8 cellular contexts compared by ENCODE assay signal in the genomic region with DNA sequence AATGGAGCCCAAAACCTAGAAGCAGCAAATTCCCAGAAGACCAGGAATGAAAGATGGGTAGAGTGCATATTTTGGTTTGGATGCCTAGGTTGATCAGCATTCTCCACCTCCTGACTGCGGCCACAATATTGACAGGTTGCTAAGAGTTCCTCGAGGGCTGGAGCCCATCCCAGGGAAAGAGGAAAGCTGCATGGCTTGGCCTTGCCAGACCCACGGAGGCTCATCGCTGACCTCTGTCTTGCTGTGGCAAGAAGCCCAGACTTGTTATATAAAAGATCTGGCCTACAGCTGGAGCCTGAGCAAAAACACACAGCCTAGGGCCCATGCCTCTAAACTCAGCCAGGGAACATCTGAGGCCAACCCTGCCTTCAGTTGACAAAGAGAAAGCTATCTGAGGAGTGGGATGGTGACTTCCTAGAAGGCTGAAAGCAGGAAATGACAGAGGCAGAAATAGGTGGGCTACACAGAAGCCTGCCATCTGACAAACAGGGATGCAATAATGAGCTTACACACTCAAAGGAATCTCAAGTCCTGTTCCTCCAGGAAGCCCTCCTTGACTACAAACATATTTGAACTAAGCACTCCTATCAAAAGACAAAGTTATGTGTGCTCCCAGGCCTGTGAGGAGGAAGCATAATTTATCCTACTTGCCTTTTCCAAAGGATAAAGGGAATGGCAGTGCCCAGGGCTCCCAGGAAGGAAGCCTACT. TPM values are rescaled to one million over a fixed set of nuclear protein-coding genes. Genes with fewer than 3 reads are reported as not detected.
DNase-seq lines count a peak whose midpoint lies in the region; ATAC-seq and TF ChIP-seq lines count a peak whose summit lies in the region.

No MANE protein-coding gene starts in this region.

- peak overlapping the region; percentile 23 to 55 for H3K9ac ChIP-seq in stomach smooth muscle (ENCODE audit: low read length in 2 of 2)

- H3K27me3 ChIP-seq in stomach smooth muscle (ENCODE audit: control insufficient read depth in 1 of 2, insufficient read depth in 2 of 2, low read length in 2 of 2): no peaks in the 10 kb centered on the region

- ATAC-seq in left colon: peak; percentile 36
- ATAC-seq in GM19351 (IDR thresholded peaks at IDR 0.05; ENCODE audit: unreplicated experiment): no peak
- no peak for ATAC-seq in HG02678 (IDR thresholded peaks at IDR 0.05; ENCODE audit: unreplicated experiment)

- intact Hi-C loops in left colon (cut with DNase I, micrococcal nuclease): no loop called here

- H3K27ac ChIP-seq in stomach smooth muscle (ENCODE audit: low read length): peak overlapping the region; percentile 93

- peak; percentile 53 for DNase-seq in LHCN-M2 (ENCODE audit: low read depth)
- peak; percentile 71 for DNase-seq in cerebellum (ENCODE audit: low spot score)
- DNase-seq in left colon: peak; percentile 37 to 69
- no peak for DNase-seq in erythroblast (lab: John Stamatoyannopoulos, UW)
- DNase-seq in HUDEP-2 (lab: John Stamatoyannopoulos, UW; ENCODE audit: unreplicated experiment in 76 of 76): no peak

- H3K9me3 ChIP-seq in stomach smooth muscle (ENCODE audit: control insufficient read depth in 2 of 2, low read length in 2 of 2): no peaks in the 10 kb centered on the region

- H3K4me1 ChIP-seq in stomach smooth muscle (ENCODE audit: control insufficient read depth, insufficient read depth, low read length): peaks cover 47% of the 10 kb centered on the region

- peaks cover 0 to 7% of the 10 kb centered on the region in 2 donors for H3K36me3 ChIP-seq in stomach smooth muscle (ENCODE audit: control insufficient read depth in 2 of 2, insufficient read depth in 2 of 2, low read length in 2 of 2)

- H3K4me3 ChIP-seq in stomach smooth muscle (ENCODE audit: low read length in 2 of 2): peak overlapping the region; percentile 36 to 44

- no peak for TF ChIP-seq POLR2A in erythroblast (IDR thresholded peaks at IDR 0.05; ENCODE audit: low read length)

RNA-seq across cellular contexts. Expression of a gene that starts 22.5 kb away (rescaled TPM):
- total RNA-seq in LHCN-M2 (2014; rRNA removed) (73.8 and 108 TPM in 2 replicates), cerebellum (28.2 TPM), left colon (10 to 100 TPM; 43.1 to 55.0 TPM)
- polyA plus RNA-seq in LHCN-M2 (2012): 70.8 TPM

RNA-seq across cellular contexts. Expression of a gene that starts 33.7 kb away (rescaled TPM):
- total RNA-seq in LHCN-M2 (2014; rRNA removed): 14.8 and 15.5 TPM in 2 replicates
- 5.5 TPM for polyA plus RNA-seq in LHCN-M2 (2012)
- total RNA-seq in cerebellum: 5.2 TPM
- 1 to 10 TPM; 7.6 to 10.0 TPM for total RNA-seq in left colon

RNA-seq across cellular contexts. Expression of a gene that starts 52.3 kb away (rescaled TPM):
- total RNA-seq in LHCN-M2 (2014; rRNA removed) (32.0 and 32.7 TPM in 2 replicates), cerebellum (80.2 TPM), left colon (10 to 100 TPM; 53.4 to 73.3 TPM)
- 22.3 TPM for polyA plus RNA-seq in LHCN-M2 (2012)

RNA-seq across cellular contexts. Expression of a gene that starts 58.2 kb away (rescaled TPM):
- total RNA-seq in LHCN-M2 (2014; rRNA removed) (36.3 and 38.2 TPM in 2 replicates), cerebellum (48.8 TPM), left colon (10 to 100 TPM; 41.9 to 42.3 TPM)
- polyA plus RNA-seq in LHCN-M2 (2012): 22.3 TPM

Comparison
In these comparisons a context has a peak if more than half of its experiments do, and no peak if none do; other contexts are left out.
1. DNase-seq: peak in LHCN-M2 (single experiment), cerebellum (single experiment) and left colon (2 of 2); none in erythroblast (0 of 2) and HUDEP-2 (0 of 76).